22 cellular contexts compared by ENCODE assay signal in genomic region chr14:104194016-104194415, GRCh38. TPM values are rescaled to one million over a fixed set of nuclear protein-coding genes. Genes with fewer than 3 reads are reported as not detected.
"Had no signal": no experiment of that assay in that cellular context is flagged by ENCODE, and none has a peak within 500 bp of the region (broad histone marks: within the 10 kb centered on the region; RNA-seq: fewer than 3 reads in every experiment).

No MANE protein-coding gene starts in this region.

- H3K4me3 ChIP-seq: K562 had no signal

- H3K27ac ChIP-seq: KMS-11, RWPE1 had no signal

- H3K9me3 Mint-ChIP-seq: IgD-negative memory B cell had no signal

- H3K9me3 ChIP-seq: SK-N-SH had no signal

- H3K4me2 ChIP-seq: KMS-11, SK-N-SH had no signal

- H3K36me3 Mint-ChIP-seq: IgD-negative memory B cell had no signal

- H3K9ac ChIP-seq: KMS-11, SK-N-SH had no signal

- DNase-seq: Kasumi-1, MM.1S, NCI-H1092 treated with DMSO at 0.1 percent for 48 hours, NCI-H1436, NCI-H187, NCI-H2029, NCI-H2081 treated with DMSO at 0.1 percent for 48 hours, NCI-H2171, NCI-H226, NCI-H446, NCI-H510A, NCI-H524 treated with DMSO at 0.1 percent for 48 hours, NCI-H69, NCI-H774, SHP77, SK-N-SH had no signal

RNA-seq across cellular contexts. Expression of gene KIF26A, which starts 55.6 kb away (rescaled TPM):
- total RNA-seq: HepG2, M059J had no signal
